Comparison of ENCODE assay signal across 8 cellular contexts in genomic region chrX:81120936-81121351, GRCh38.
DNase-seq lines count a peak whose midpoint lies in the region; ATAC-seq and TF ChIP-seq lines count a peak whose summit lies in the region.

No MANE protein-coding gene starts in this region.

- peak; percentile 68 for TF ChIP-seq CTCF in cardiac fibroblast (IDR thresholded peaks at IDR 0.05; ENCODE audit: low read depth, low read length)
- peak; percentile 54 for TF ChIP-seq CTCF in kidney epithelial cell (IDR thresholded peaks at IDR 0.05; ENCODE audit: insufficient read depth, low read length, poor library complexity, severe bottlenecking)
- TF ChIP-seq CTCF in spleen (IDR thresholded peaks at IDR 0.05 in 8 of 11, conservative IDR thresholded peaks at IDR 0.05 in 3 of 11) = peak in 9 of 11 experiments; percentile 30 to 58 (median 51)

- ATAC-seq in GM21390 (IDR thresholded peaks at IDR 0.05; ENCODE audit: unreplicated experiment) = peak; percentile 60
- peak; percentile 86 for ATAC-seq in SK-N-SH treated with all-trans-retinoic acid at 6 μM for 48 hours

- H3K27me3 ChIP-seq in kidney epithelial cell (ENCODE audit: control insufficient read depth, insufficient read depth, low read length) (no peaks in the 10 kb centered on the region), spleen (replicated peaks in 1 of 7) (peaks cover 0 to 20% (median 0%) of the 10 kb centered on the region in 7 donors)

- H3K4me3 ChIP-seq in cardiac fibroblast (replicated peaks in 1 of 2; ENCODE audit: low read depth in 2 of 2, low read length in 2 of 2) (peak overlapping the region; percentile 56 to 65), kidney epithelial cell (ENCODE audit: low read depth, low read length) (peak overlapping the region; percentile 54), spleen (peak overlapping the region; percentile 38 to 73 (median 52))

- no peaks in the 10 kb centered on the region for H3K9me3 ChIP-seq in spleen

- WGBS in spleen, 5 donors = 0 to 18% (median 1%) methylated on average over 12 of the region's 12 CpGs

- intact Hi-C loops in spleen (cut with DNase I; ENCODE audit: low total_unique reads) = no loop called here

- peak overlapping the region in 6 of 8 donors; percentile 51 to 73 (median 62) for H3K27ac ChIP-seq in spleen

- no peak for TF ChIP-seq POLR2A in spleen (IDR thresholded peaks at IDR 0.05)

- H3K4me1 ChIP-seq in spleen = peaks cover 0 to 8% (median 0%) of the 10 kb centered on the region in 6 donors

- H3K36me3 ChIP-seq in kidney epithelial cell (ENCODE audit: control insufficient read depth, insufficient read depth, low read length) (no peaks in the 10 kb centered on the region), spleen (no peaks in the 10 kb centered on the region)

- peak; percentile 83 for DNase-seq in ELF-1 (ENCODE audit: low read depth, low spot score)
- DNase-seq in HS-27A (ENCODE audit: low read depth) = peak; percentile 11
- peak; percentile 48 to 61 for DNase-seq in cardiac fibroblast (ENCODE audit: low read depth in 2 of 2)
- DNase-seq in kidney epithelial cell (ENCODE audit: low read depth) = peak; percentile 14
- DNase-seq in spleen = no peak
- DNase-seq in cortex of kidney (lab: John Stamatoyannopoulos, UW) = no peak

TF ChIP-seq in SK-N-SH treated with all-trans-retinoic acid at 6 μM for 48 hours, 23 proteins besides CTCF, POLR2A, EP300 and RAD21:
- TF ChIP-seq ZFP30 (CRISPR knock-in tag; IDR thresholded peaks at IDR 0.05) = no peak
- no peak for TF ChIP-seq GLIS3 (CRISPR knock-in tag; IDR thresholded peaks at IDR 0.05)
- TF ChIP-seq, protein P1, sequence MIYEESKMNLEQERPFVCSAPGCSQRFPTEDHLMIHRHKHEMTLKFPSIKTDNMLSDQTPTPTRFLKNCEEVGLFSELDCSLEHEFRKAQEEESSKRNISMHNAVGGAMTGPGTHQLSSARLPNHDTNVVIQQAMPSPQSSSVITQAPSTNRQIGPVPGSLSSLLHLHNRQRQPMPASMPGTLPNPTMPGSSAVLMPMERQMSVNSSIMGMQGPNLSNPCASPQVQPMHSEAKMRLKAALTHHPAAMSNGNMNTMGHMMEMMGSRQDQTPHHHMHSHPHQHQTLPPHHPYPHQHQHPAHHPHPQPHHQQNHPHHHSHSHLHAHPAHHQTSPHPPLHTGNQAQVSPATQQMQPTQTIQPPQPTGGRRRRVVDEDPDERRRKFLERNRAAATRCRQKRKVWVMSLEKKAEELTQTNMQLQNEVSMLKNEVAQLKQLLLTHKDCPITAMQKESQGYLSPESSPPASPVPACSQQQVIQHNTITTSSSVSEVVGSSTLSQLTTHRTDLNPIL (CRISPR knock-in tag; IDR thresholded peaks at IDR 0.05; ENCODE audit: low read depth) = no peak
- TF ChIP-seq, protein P2, sequence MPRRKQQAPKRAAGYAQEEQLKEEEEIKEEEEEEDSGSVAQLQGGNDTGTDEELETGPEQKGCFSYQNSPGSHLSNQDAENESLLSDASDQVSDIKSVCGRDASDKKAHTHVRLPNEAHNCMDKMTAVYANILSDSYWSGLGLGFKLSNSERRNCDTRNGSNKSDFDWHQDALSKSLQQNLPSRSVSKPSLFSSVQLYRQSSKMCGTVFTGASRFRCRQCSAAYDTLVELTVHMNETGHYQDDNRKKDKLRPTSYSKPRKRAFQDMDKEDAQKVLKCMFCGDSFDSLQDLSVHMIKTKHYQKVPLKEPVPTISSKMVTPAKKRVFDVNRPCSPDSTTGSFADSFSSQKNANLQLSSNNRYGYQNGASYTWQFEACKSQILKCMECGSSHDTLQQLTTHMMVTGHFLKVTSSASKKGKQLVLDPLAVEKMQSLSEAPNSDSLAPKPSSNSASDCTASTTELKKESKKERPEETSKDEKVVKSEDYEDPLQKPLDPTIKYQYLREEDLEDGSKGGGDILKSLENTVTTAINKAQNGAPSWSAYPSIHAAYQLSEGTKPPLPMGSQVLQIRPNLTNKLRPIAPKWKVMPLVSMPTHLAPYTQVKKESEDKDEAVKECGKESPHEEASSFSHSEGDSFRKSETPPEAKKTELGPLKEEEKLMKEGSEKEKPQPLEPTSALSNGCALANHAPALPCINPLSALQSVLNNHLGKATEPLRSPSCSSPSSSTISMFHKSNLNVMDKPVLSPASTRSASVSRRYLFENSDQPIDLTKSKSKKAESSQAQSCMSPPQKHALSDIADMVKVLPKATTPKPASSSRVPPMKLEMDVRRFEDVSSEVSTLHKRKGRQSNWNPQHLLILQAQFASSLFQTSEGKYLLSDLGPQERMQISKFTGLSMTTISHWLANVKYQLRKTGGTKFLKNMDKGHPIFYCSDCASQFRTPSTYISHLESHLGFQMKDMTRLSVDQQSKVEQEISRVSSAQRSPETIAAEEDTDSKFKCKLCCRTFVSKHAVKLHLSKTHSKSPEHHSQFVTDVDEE (CRISPR knock-in tag; IDR thresholded peaks at IDR 0.05) = no peak
- TF ChIP-seq, protein P3, sequence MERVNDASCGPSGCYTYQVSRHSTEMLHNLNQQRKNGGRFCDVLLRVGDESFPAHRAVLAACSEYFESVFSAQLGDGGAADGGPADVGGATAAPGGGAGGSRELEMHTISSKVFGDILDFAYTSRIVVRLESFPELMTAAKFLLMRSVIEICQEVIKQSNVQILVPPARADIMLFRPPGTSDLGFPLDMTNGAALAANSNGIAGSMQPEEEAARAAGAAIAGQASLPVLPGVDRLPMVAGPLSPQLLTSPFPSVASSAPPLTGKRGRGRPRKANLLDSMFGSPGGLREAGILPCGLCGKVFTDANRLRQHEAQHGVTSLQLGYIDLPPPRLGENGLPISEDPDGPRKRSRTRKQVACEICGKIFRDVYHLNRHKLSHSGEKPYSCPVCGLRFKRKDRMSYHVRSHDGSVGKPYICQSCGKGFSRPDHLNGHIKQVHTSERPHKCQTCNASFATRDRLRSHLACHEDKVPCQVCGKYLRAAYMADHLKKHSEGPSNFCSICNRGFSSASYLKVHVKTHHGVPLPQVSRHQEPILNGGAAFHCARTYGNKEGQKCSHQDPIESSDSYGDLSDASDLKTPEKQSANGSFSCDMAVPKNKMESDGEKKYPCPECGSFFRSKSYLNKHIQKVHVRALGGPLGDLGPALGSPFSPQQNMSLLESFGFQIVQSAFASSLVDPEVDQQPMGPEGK (CRISPR knock-in tag; IDR thresholded peaks at IDR 0.05; ENCODE audit: borderline replicate concordance) = no peak
- TF ChIP-seq ARNTL (CRISPR knock-in tag; IDR thresholded peaks at IDR 0.05; ENCODE audit: borderline replicate concordance, low read depth) = no peak
- TF ChIP-seq ZC3H10 (CRISPR knock-in tag; IDR thresholded peaks at IDR 0.05) = no peak
- no peak for TF ChIP-seq PPARA (CRISPR knock-in tag; IDR thresholded peaks at IDR 0.05; ENCODE audit: borderline replicate concordance)
- no peak for TF ChIP-seq ZNF8 (CRISPR knock-in tag; IDR thresholded peaks at IDR 0.05)
- TF ChIP-seq CSDC2 (CRISPR knock-in tag; IDR thresholded peaks at IDR 0.05) = no peak
- TF ChIP-seq ZFP3 (CRISPR knock-in tag; IDR thresholded peaks at IDR 0.05) = no peak
- TF ChIP-seq RARB (CRISPR knock-in tag; IDR thresholded peaks at IDR 0.05) = no peak
- TF ChIP-seq TCF4 (CRISPR knock-in tag; IDR thresholded peaks at IDR 0.05; ENCODE audit: borderline replicate concordance) = no peak
- TF ChIP-seq BACH2 (CRISPR knock-in tag; IDR thresholded peaks at IDR 0.05; ENCODE audit: borderline replicate concordance) = no peak
- no peak for TF ChIP-seq CSRNP3 (CRISPR knock-in tag; IDR thresholded peaks at IDR 0.05)
- no peak for TF ChIP-seq ZNF70 (CRISPR knock-in tag; IDR thresholded peaks at IDR 0.05)
- TF ChIP-seq POU6F1 (CRISPR knock-in tag; IDR thresholded peaks at IDR 0.05; ENCODE audit: borderline replicate concordance, low read depth) = no peak

Comparison
In these comparisons a context has a peak if more than half of its experiments do, and no peak if none do; other contexts are left out.
1. DNase-seq: peak in ELF-1 (single experiment), HS-27A (single experiment), cardiac fibroblast (2 of 2) and kidney epithelial cell (single experiment); none in spleen (single experiment) and cortex of kidney (single experiment).
2. Peak in every context shown above with its lines, with median percentiles within 50 percentile points of each other: H3K4me3 ChIP-seq and CTCF ChIP-seq.